ENCODE assay signal across 12 cellular contexts in genomic region chr19:58034476-58034790, GRCh38. TPM values are rescaled to one million over a fixed set of nuclear protein-coding genes. Genes with fewer than 3 reads are reported as not detected.
DNase-seq lines count a peak whose midpoint lies in the region; ATAC-seq and TF ChIP-seq lines count a peak whose summit lies in the region.
"Had no signal": no experiment of that assay in that cellular context is flagged by ENCODE, and none has a peak within 500 bp of the region (broad histone marks: within the 10 kb centered on the region; RNA-seq: fewer than 3 reads in every experiment).

No MANE protein-coding gene starts in this region.

- DNase-seq in heart right ventricle (no peak), left cardiac atrium (no peak), esophagus squamous epithelium (lab: John Stamatoyannopoulos, UW) (no peak), uterus (no peak), putamen (ENCODE audit: low spot score) (no peak), LoVo (ENCODE audit: low spot score) (no peak)
- DNase-seq: MG63; stimulated activated CD4-positive, alpha-beta T cell treated with anti-CD3 and anti-CD28 coated beads, Interleukin-2, amount 100 ng/mL, for 48 hours had no signal

- H3K36me3 ChIP-seq in heart right ventricle (no peaks in the 10 kb centered on the region), esophagus squamous epithelium (no peaks in the 10 kb centered on the region), neural cell (ENCODE audit: insufficient read depth, low read length) (no peaks in the 10 kb centered on the region), uterus (no peaks in the 10 kb centered on the region)
- H3K36me3 ChIP-seq: MG63 had no signal

- WGBS in heart right ventricle, 2 donors = 2% methylated on average over 17 to 19 of the region's 19 CpGs
- WGBS in esophagus squamous epithelium, 2 donors = 10 to 18% methylated on average over 2 to 4 of the region's 19 CpGs

- no peak overlapping the region for H2AFZ ChIP-seq in neural cell (ENCODE audit: low read depth, low read length)

- H3K9me3 ChIP-seq in heart right ventricle (peaks cover 0 to 56% (median 0%) of the 10 kb centered on the region in 11 donors), esophagus squamous epithelium (peaks cover 0 to 43% (median 16%) of the 10 kb centered on the region in 3 donors), neural cell (ENCODE audit: low read length) (no peaks in the 10 kb centered on the region), uterus (peaks cover 0 to 4% of the 10 kb centered on the region in 2 donors)

- H3K27me3 ChIP-seq in heart right ventricle = peaks cover 0 to 13% (median 0%) of the 10 kb centered on the region in 7 donors
- H3K27me3 ChIP-seq in esophagus squamous epithelium = peaks cover 0 to 30% (median 0%) of the 10 kb centered on the region in 4 donors
- no peaks in the 10 kb centered on the region for H3K27me3 ChIP-seq in neural cell (ENCODE audit: insufficient read depth, low read depth, low read length)
- no peaks in the 10 kb centered on the region for H3K27me3 ChIP-seq in uterus
- H3K27me3 ChIP-seq: MG63 had no signal

- TF ChIP-seq CTCF in heart right ventricle (IDR thresholded peaks at IDR 0.05) (no peak), esophagus squamous epithelium (IDR thresholded peaks at IDR 0.05) (no peak), neural cell (IDR thresholded peaks at IDR 0.05; ENCODE audit: poor library complexity, severe bottlenecking) (no peak), uterus (IDR thresholded peaks at IDR 0.05) (no peak)

- H4K20me1 ChIP-seq in neural cell (ENCODE audit: insufficient read depth) = no peaks in the 10 kb centered on the region

- H3K9ac ChIP-seq in neural cell (ENCODE audit: low read length) = peak overlapping the region; percentile 75

- H3K4me1 ChIP-seq in heart right ventricle (peaks cover 0 to 11% (median 5%) of the 10 kb centered on the region in 9 donors), esophagus squamous epithelium (peaks cover 0 to 13% (median 0%) of the 10 kb centered on the region in 3 donors), uterus (no peaks in the 10 kb centered on the region)

- H3K4me3 ChIP-seq in heart right ventricle = peak overlapping the region; percentile 25 to 64 (median 52)
- H3K4me3 ChIP-seq in esophagus squamous epithelium = peak overlapping the region; percentile 22 to 60 (median 44)
- H3K4me3 ChIP-seq in neural cell (ENCODE audit: low read length) = peak overlapping the region; percentile 69
- peak overlapping the region; percentile 17 to 31 for H3K4me3 ChIP-seq in uterus
- H3K4me3 ChIP-seq: MG63 had no signal

- no peaks in the 10 kb centered on the region for H3F3A ChIP-seq in neural cell (ENCODE audit: insufficient read depth, low read length, poor library complexity, severe bottlenecking)

- no peak overlapping the region for H3K4me2 ChIP-seq in neural cell (ENCODE audit: low read length)

- peak in 1 of 8 donors; percentile 6 for ATAC-seq in heart right ventricle
- ATAC-seq in left cardiac atrium = no peak
- ATAC-seq in HG03469 (IDR thresholded peaks at IDR 0.05; ENCODE audit: unreplicated experiment) = no peak

- no peaks in the 10 kb centered on the region for H3K9me2 ChIP-seq in neural cell (ENCODE audit: insufficient read depth, low read length)

- intact Hi-C loops in heart right ventricle (cut with DNase I) (no loop called here), left cardiac atrium (cut with DNase I) (loop anchor here in 1 of 2 donors (10.0 kb wide), 1 partner anchor 60 kb away; the partner anchor contains the start of gene ZSCAN18), esophagus squamous epithelium (cut with DNase I) (no loop called here), uterus (cut with DNase I; ENCODE audit: low total_unique reads) (no loop called here)

- no peak for TF ChIP-seq POLR2A in esophagus squamous epithelium (IDR thresholded peaks at IDR 0.05)
- TF ChIP-seq POLR2A in uterus (IDR thresholded peaks at IDR 0.05) = no peak

- TF ChIP-seq RAD21 in neural cell (conservative IDR thresholded peaks at IDR 0.05) = no peak

- H3K27ac ChIP-seq in heart right ventricle = peak overlapping the region in 3 of 10 donors; percentile 42 to 70 (median 44)
- peak overlapping the region in 1 of 4 donors; percentile 70 for H3K27ac ChIP-seq in esophagus squamous epithelium
- peak overlapping the region; percentile 53 for H3K27ac ChIP-seq in neural cell (ENCODE audit: low read length)
- H3K27ac ChIP-seq in uterus = no peak overlapping the region
- H3K27ac ChIP-seq: epithelial cell of prostate had no signal

- no peak for TF ChIP-seq EP300 in neural cell (conservative IDR thresholded peaks at IDR 0.05; ENCODE audit: poor library complexity, severe bottlenecking)

- no peaks in the 10 kb centered on the region for H3K79me2 ChIP-seq in neural cell (replicated peaks; ENCODE audit: insufficient read depth, low read length)

TF ChIP-seq in neural cell, 6 proteins besides CTCF, POLR2A, EP300 and RAD21:
- TF ChIP-seq MXI1 (conservative IDR thresholded peaks at IDR 0.05; ENCODE audit: poor library complexity, severe bottlenecking) = no peak
- TF ChIP-seq REST (IDR thresholded peaks at IDR 0.05; ENCODE audit: borderline replicate concordance) = no peak
- no peak for TF ChIP-seq TAF1 (IDR thresholded peaks at IDR 0.05; ENCODE audit: low read depth)
- TF ChIP-seq SMC3 (conservative IDR thresholded peaks at IDR 0.05; ENCODE audit: poor library complexity) = no peak
- no peak for TF ChIP-seq EZH2 (IDR thresholded peaks at IDR 0.05; ENCODE audit: borderline replicate concordance, insufficient read depth, low read length, poor library complexity, severe bottlenecking)
- TF ChIP-seq POLR2AphosphoS5 (IDR thresholded peaks at IDR 0.05) = no peak

RNA-seq across cellular contexts. Expression of gene ZSCAN1, which starts 0.6 kb away (rescaled TPM):
- total RNA-seq in heart right ventricle (under 1 TPM in 1 of 10 donors, not detected in 9; 0.32 TPM), left cardiac atrium (under 1 TPM in 1 of 2 donors, not detected in 1; 0.42 TPM), esophagus squamous epithelium (under 1 TPM in 1 of 4 donors, not detected in 3; 0.48 TPM), uterus (not detected)
- polyA plus RNA-seq in heart right ventricle (under 1 TPM; 0.15 to 0.28 TPM), neural cell (6.3 and 7.9 TPM in 2 replicates)
- polyA minus RNA-seq in neural cell = 0.93 and 0.97 TPM in 2 replicates
- total RNA-seq: aorta had no signal

RNA-seq across cellular contexts. Expression of gene ZNF135, which starts 24.6 kb away (rescaled TPM):
- total RNA-seq in heart right ventricle (1 to 10 TPM; 2.9 to 5.0 (median 3.9) TPM), left cardiac atrium (1 to 10 TPM; 2.5 to 3.4 TPM), esophagus squamous epithelium (1 to 10 TPM in 3 of 4 donors, under 1 TPM in 1; 0.83 to 3.8 (median 1.3) TPM), uterus (10 to 100 TPM in 3 of 4 donors, 1 to 10 TPM in 1; 6.2 to 18.6 (median 15.3) TPM)
- polyA plus RNA-seq in heart right ventricle (10 to 100 TPM in 1 of 2 donors, 1 to 10 TPM in 1; 2.5 to 10.1 TPM), neural cell (13.7 and 17.2 TPM in 2 replicates)
- 16.1 and 20.4 TPM in 2 replicates for polyA minus RNA-seq in neural cell

RNA-seq across cellular contexts. Expression of gene ZNF606, which starts 31.8 kb away (rescaled TPM):
- total RNA-seq in heart right ventricle (10 to 100 TPM in 8 of 10 donors, 1 to 10 TPM in 2; 9.4 to 19.1 (median 13.4) TPM), left cardiac atrium (10 to 100 TPM; 11.4 to 13.8 TPM), esophagus squamous epithelium (10 to 100 TPM in 1 of 4 donors, 1 to 10 TPM in 3; 7.2 to 13.0 (median 8.1) TPM), uterus (10 to 100 TPM in 3 of 4 donors, 1 to 10 TPM in 1; 5.6 to 61.7 (median 30.4) TPM)
- polyA plus RNA-seq in heart right ventricle (10 to 100 TPM in 1 of 2 donors, 1 to 10 TPM in 1; 4.5 to 13.5 TPM), neural cell (39.1 and 43.2 TPM in 2 replicates)
- polyA minus RNA-seq in neural cell = 118 and 130 TPM in 2 replicates
